Comparison of ENCODE assay signal across 11 cellular contexts in genomic region chr19:51460164-51460992, GRCh38. TPM values are rescaled to one million over a fixed set of nuclear protein-coding genes. Genes with fewer than 3 reads are reported as not detected.
A peak's percentile ranks its signal among the peaks of the same experiment; 100 is the strongest.
DNase-seq lines count a peak whose midpoint lies in the region; ATAC-seq and TF ChIP-seq lines count a peak whose summit lies in the region.
"Had no signal": no experiment of that assay in that cellular context is flagged by ENCODE, and none has a peak within 500 bp of the region (broad histone marks: within the 10 kb centered on the region; RNA-seq: fewer than 3 reads in every experiment).

No MANE protein-coding gene starts in this region.

- H3K4me3 ChIP-seq in iPS-18a (ENCODE audit: low read length), result peak overlapping the region; percentile 55
- no peak overlapping the region for H3K4me3 ChIP-seq in testis

- H3K36me3 ChIP-seq in iPS-18a (ENCODE audit: control insufficient read depth, low read depth, low read length) (no peaks in the 10 kb centered on the region), testis (ENCODE audit: low read depth, missing control alignments) (no peaks in the 10 kb centered on the region)

- no peaks in the 10 kb centered on the region for H3K9me3 ChIP-seq in iPS-18a (ENCODE audit: control insufficient read depth, low read depth, low read length)
- no peaks in the 10 kb centered on the region for H3K9me3 ChIP-seq in testis

- CTCF ChIA-PET in activated CD8-positive, alpha-beta T cell treated with anti-CD3 and anti-CD28 coated beads for 36 hours (lab: Charles Lee), result interaction anchor here (0.7 to 4.0 kb wide), 6 partner anchors 12 to 197 kb away, joined by 3 to 34 read pairs (median 4); no protein-coding TSS in a partner anchor

- TF ChIP-seq POLR2A in testis (IDR thresholded peaks at IDR 0.05), result no peak

- DNase-seq in activated CD4-positive, CD25-positive, alpha-beta regulatory T cell treated with anti-CD3 and anti-CD28 coated beads, Interleukin-2, amount 50 U/mL, for 72 hours, result peak; percentile 15
- DNase-seq in RPMI8226 (peak; percentile 30), testis (peak; percentile 14), NCI-H345 treated with DMSO at 0.1 percent for 48 hours (lab: John Stamatoyannopoulos, UW; ENCODE audit: unreplicated experiment) (no peak)
- no peak for DNase-seq in activated CD8-positive, alpha-beta T cell treated with anti-CD3 and anti-CD28 coated beads for 36 hours
- DNase-seq: anterior cingulate cortex; stimulated activated CD4-positive, alpha-beta T cell treated with anti-CD3 and anti-CD28 coated beads, Interleukin-4, amount 100 ng/mL, for 24 hours had no signal

- H3K9me3 Mint-ChIP-seq in activated CD8-positive, alpha-beta T cell treated with anti-CD3 and anti-CD28 coated beads for 36 hours, result no peaks in the 10 kb centered on the region

- peaks cover 17% of the 10 kb centered on the region for H3K4me1 Mint-ChIP-seq in activated CD8-positive, alpha-beta T cell treated with anti-CD3 and anti-CD28 coated beads for 36 hours (ENCODE audit: low read depth)

- POLR2A ChIA-PET in activated CD8-positive, alpha-beta T cell treated with anti-CD3 and anti-CD28 coated beads for 36 hours (lab: Charles Lee), result no interaction called here

- H3K9ac ChIP-seq in iPS-18a (ENCODE audit: low read length), result no peak overlapping the region

- no peak overlapping the region for H3K27ac ChIP-seq in iPS-18a (ENCODE audit: low read length)
- H3K27ac ChIP-seq in testis, result no peak overlapping the region

- ATAC-seq in activated CD4-positive, CD25-positive, alpha-beta regulatory T cell treated with anti-CD3 and anti-CD28 coated beads, Interleukin-2, amount 50 U/mL, for 24 hours, result no peak
- no peak for ATAC-seq in activated CD8-positive, alpha-beta T cell treated with anti-CD3 and anti-CD28 coated beads for 36 hours
- no peak for ATAC-seq in HG03025 (IDR thresholded peaks at IDR 0.05; ENCODE audit: low FRiP score, unreplicated experiment)

- no peaks in the 10 kb centered on the region for H3K4me1 ChIP-seq in iPS-18a (ENCODE audit: control insufficient read depth, low read depth, low read length)
- no peaks in the 10 kb centered on the region for H3K4me1 ChIP-seq in testis

- H3K27me3 ChIP-seq in iPS-18a (ENCODE audit: control insufficient read depth, insufficient read depth, low read length), result peaks cover 22% of the 10 kb centered on the region
- no peaks in the 10 kb centered on the region for H3K27me3 ChIP-seq in testis

- 60 to 77% methylated on average over 12 to 13 of the region's 13 CpGs for WGBS in testis, 2 donors

- no peak overlapping the region for H3K4me3 Mint-ChIP-seq in activated CD8-positive, alpha-beta T cell treated with anti-CD3 and anti-CD28 coated beads for 36 hours

- no peak overlapping the region for H3K27ac Mint-ChIP-seq in activated CD8-positive, alpha-beta T cell treated with anti-CD3 and anti-CD28 coated beads for 36 hours

- peaks cover 47% of the 10 kb centered on the region for H3K27me3 Mint-ChIP-seq in activated CD8-positive, alpha-beta T cell treated with anti-CD3 and anti-CD28 coated beads for 36 hours

- H3K36me3 Mint-ChIP-seq in activated CD8-positive, alpha-beta T cell treated with anti-CD3 and anti-CD28 coated beads for 36 hours (ENCODE audit: low read depth), result no peaks in the 10 kb centered on the region

- intact Hi-C loops in testis (cut with DNase I; ENCODE audit: low total_unique reads), result no loop called here
- intact Hi-C loops in activated CD8-positive, alpha-beta T cell treated with anti-CD3 and anti-CD28 coated beads for 36 hours (cut with micrococcal nuclease), result no loop called here

- no peak for TF ChIP-seq CTCF in testis (IDR thresholded peaks at IDR 0.05)
- no peak for TF ChIP-seq CTCF in activated CD8-positive, alpha-beta T cell treated with anti-CD3 and anti-CD28 coated beads for 36 hours (IDR thresholded peaks at IDR 0.05)

RNA-seq across cellular contexts. Expression of gene SIGLEC8, which starts 2.1 kb away (rescaled TPM):
- 1 to 10 TPM in 1 of 2 donors, under 1 TPM in 1; 0.31 to 3.1 TPM for total RNA-seq in testis
- polyA plus RNA-seq in testis (ENCODE audit: insufficient read depth, low read depth, low replicate concordance), result 0.61 TPM
- not detected for total RNA-seq in activated CD8-positive, alpha-beta T cell treated with anti-CD3 and anti-CD28 coated beads for 36 hours
- polyA plus RNA-seq: keratinocyte had no signal

RNA-seq across cellular contexts. Expression of gene CEACAM18, which starts 18.0 kb away (rescaled TPM):
- total RNA-seq in testis, result not detected
- polyA plus RNA-seq in testis (ENCODE audit: insufficient read depth, low read depth, low replicate concordance), result not detected
- not detected for total RNA-seq in activated CD8-positive, alpha-beta T cell treated with anti-CD3 and anti-CD28 coated beads for 36 hours
- polyA plus RNA-seq: keratinocyte had no signal

RNA-seq across cellular contexts. Expression of gene SIGLEC12, which starts 41.2 kb away (rescaled TPM):
- total RNA-seq in testis, result not detected
- polyA plus RNA-seq in testis (ENCODE audit: insufficient read depth, low read depth, low replicate concordance), result 1.0 TPM
- total RNA-seq in activated CD8-positive, alpha-beta T cell treated with anti-CD3 and anti-CD28 coated beads for 36 hours, result under 1 TPM; 0.34 to 0.43 TPM
- polyA plus RNA-seq: keratinocyte had no signal

RNA-seq across cellular contexts. Expression of gene SIGLEC10, which starts 42.9 kb away (rescaled TPM):
- total RNA-seq in testis, result 1 to 10 TPM in 1 of 2 donors, under 1 TPM in 1; 0.87 to 2.2 TPM
- polyA plus RNA-seq in testis (ENCODE audit: insufficient read depth, low read depth, low replicate concordance), result 2.3 TPM
- under 1 TPM in 1 of 2 experiments, not detected in 1; 0.32 TPM for total RNA-seq in activated CD8-positive, alpha-beta T cell treated with anti-CD3 and anti-CD28 coated beads for 36 hours
- polyA plus RNA-seq: keratinocyte had no signal

Comparison
In these comparisons a context has a peak if more than half of its experiments do, and no peak if none do; other contexts are left out.
1. DNase-seq: peak in activated CD4-positive, CD25-positive, alpha-beta regulatory T cell treated with anti-CD3 and anti-CD28 coated beads, Interleukin-2, amount 50 U/mL, for 72 hours (single experiment), RPMI8226 (single experiment) and testis (single experiment); none in NCI-H345 treated with DMSO at 0.1 percent for 48 hours (single experiment) and activated CD8-positive, alpha-beta T cell treated with anti-CD3 and anti-CD28 coated beads for 36 hours (single experiment).